27 cellular contexts compared by ENCODE assay signal in genomic region chr22:35618427-35619223, GRCh38. TPM values are rescaled to one million over a fixed set of nuclear protein-coding genes. Genes with fewer than 3 reads are reported as not detected.
"Had no signal": no experiment of that assay in that cellular context is flagged by ENCODE, and none has a peak within 500 bp of the region (broad histone marks: within the 10 kb centered on the region; RNA-seq: fewer than 3 reads in every experiment).

No MANE protein-coding gene starts in this region.

- H3K27ac Mint-ChIP-seq: activated CD8-positive, alpha-beta T cell treated with anti-CD3 and anti-CD28 coated beads, Interleukin-2, amount 10 ng/mL, durations not matched to agents 7 days and 5 days; activated naive CD8-positive, alpha-beta T cell treated with anti-CD3 and anti-CD28 coated beads, Interleukin-2, amount 10 ng/mL, durations not matched to agents 7 days and 5 days; T-helper 1 cell treated with Interleukin-12 subunit alpha and Interleukin-12 subunit beta and Interleukin-4 antibody, amounts not matched to agents 30 μg/mL and 1 μg/mL, for 36 hours; WTC11 had no signal

- H3K4me1 ChIP-seq: SJSA1 had no signal

- DNase-seq: activated CD4-positive, alpha-beta T cell treated with anti-CD3 and anti-CD28 coated beads for 48 hours; activated CD4-positive, alpha-beta T cell treated with anti-CD3 and anti-CD28 coated beads, Interleukin-2, amount 50 U/mL, for 4 hours; activated CD4-positive, CD25-positive, alpha-beta regulatory T cell treated with anti-CD3 and anti-CD28 coated beads, Interleukin-2, amount 50 U/mL, for 72 hours; activated CD8-positive, alpha-beta memory T cell treated with anti-CD3 and anti-CD28 coated beads, Interleukin-2, amount 50 U/mL, for 48 hours; activated CD8-positive, alpha-beta T cell treated with anti-CD3 and anti-CD28 coated beads, Interleukin-2, amount 10 ng/mL, durations not matched to agents 7 days and 5 days; activated naive CD4-positive, alpha-beta T cell treated with anti-CD3 and anti-CD28 coated beads, Interleukin-2, amount 50 U/mL, for 16 hours; activated naive CD8-positive, alpha-beta T cell treated with anti-CD3 and anti-CD28 coated beads, Interleukin-2, amount 10 ng/mL, durations not matched to agents 7 days and 5 days; activated T-cell treated with anti-CD3 and anti-CD28 coated beads, Interleukin-2, amount 50 U/mL, for 1 hour; adrenal gland; anterior cingulate cortex; central memory CD4-positive, alpha-beta T cell; MM.1S; NCI-H1105; NCI-H1436; NCI-H1694 treated with DMSO at 0.1 percent for 48 hours; NCI-H2029 treated with DMSO at 0.1 percent for 48 hours; NCI-H345; NCI-H510A; NCI-H526 treated with DMSO at 0.1 percent for 48 hours; NCI-H82; RPMI8226; SHP77 had no signal

- ATAC-seq: activated CD8-positive, alpha-beta T cell treated with anti-CD3 and anti-CD28 coated beads, Interleukin-2, amount 10 ng/mL, durations not matched to agents 7 days and 5 days; SK-N-SH treated with all-trans-retinoic acid at 6 μM for 48 hours; WTC11 had no signal

- H3K27me3 ChIP-seq: adrenal gland had no signal

- H3K36me3 ChIP-seq: adrenal gland, SJSA1 had no signal

- H3K4me3 Mint-ChIP-seq: activated CD8-positive, alpha-beta T cell treated with anti-CD3 and anti-CD28 coated beads, Interleukin-2, amount 10 ng/mL, durations not matched to agents 7 days and 5 days; activated naive CD8-positive, alpha-beta T cell treated with anti-CD3 and anti-CD28 coated beads, Interleukin-2, amount 10 ng/mL, durations not matched to agents 7 days and 5 days; T-helper 1 cell treated with Interleukin-12 subunit alpha and Interleukin-12 subunit beta and Interleukin-4 antibody, amounts not matched to agents 30 μg/mL and 1 μg/mL, for 36 hours; WTC11 had no signal

- H3K36me3 Mint-ChIP-seq: activated naive CD8-positive, alpha-beta T cell treated with anti-CD3 and anti-CD28 coated beads, Interleukin-2, amount 10 ng/mL, durations not matched to agents 7 days and 5 days; WTC11 had no signal

- H3K4me3 ChIP-seq: adrenal gland, SJSA1 had no signal

- H3K9me3 Mint-ChIP-seq: activated naive CD8-positive, alpha-beta T cell treated with anti-CD3 and anti-CD28 coated beads, Interleukin-2, amount 10 ng/mL, durations not matched to agents 7 days and 5 days; T-helper 1 cell treated with Interleukin-12 subunit alpha and Interleukin-12 subunit beta and Interleukin-4 antibody, amounts not matched to agents 30 μg/mL and 1 μg/mL, for 36 hours; WTC11 had no signal

- H3K27ac ChIP-seq: adrenal gland, SJSA1 had no signal

- H3K9me3 ChIP-seq: adrenal gland, SJSA1 had no signal

RNA-seq across cellular contexts. Expression of gene MB, which starts 1.5 kb away (rescaled TPM):
- total RNA-seq: activated CD8-positive, alpha-beta T cell treated with anti-CD3 and anti-CD28 coated beads, Interleukin-2, amount 10 ng/mL, durations not matched to agents 7 days and 5 days; activated naive CD8-positive, alpha-beta T cell treated with anti-CD3 and anti-CD28 coated beads, Interleukin-2, amount 10 ng/mL, durations not matched to agents 7 days and 5 days; OCI-LY7; SJSA1 had no signal
